In genomic region chr5:24407486-24407885, GRCh38 we compare ENCODE assay signal across 28 cellular contexts.
A peak's percentile ranks its signal among the peaks of the same experiment; 100 is the strongest.
DNase-seq lines count a peak whose midpoint lies in the region; FAIRE-seq and TF ChIP-seq lines count a peak whose summit lies in the region.
"Had no signal": no experiment of that assay in that cellular context is flagged by ENCODE, and none has a peak within 500 bp of the region (broad histone marks: within the 10 kb centered on the region; RNA-seq: fewer than 3 reads in every experiment).

No MANE protein-coding gene starts in this region.

- DNase-seq in D721Med (ENCODE audit: insufficient read length, low spot score) = no peak
- DNase-seq in NCI-H1092 treated with DMSO at 0.1 percent for 48 hours (lab: John Stamatoyannopoulos, UW) = peak; percentile 32
- peak; percentile 81 for DNase-seq in NCI-H524 treated with DMSO at 0.1 percent for 48 hours (lab: John Stamatoyannopoulos, UW)
- peak; percentile 86 for DNase-seq in cerebellar cortex (ENCODE audit: low spot score)
- no peak for DNase-seq in stimulated activated naive CD4-positive, alpha-beta T cell (lab: John Stamatoyannopoulos, UW)
- DNase-seq in COR-L47 (lab: John Stamatoyannopoulos, UW) = no peak
- no peak for DNase-seq in activated CD8-positive, alpha-beta memory T cell treated with anti-CD3 and anti-CD28 coated beads for 24 hours
- DNase-seq in NCI-H510A (lab: John Stamatoyannopoulos, UW) = no peak
- DNase-seq: AML-193; Caco-2; CD4-positive, alpha-beta memory T cell; DMS79 treated with DMSO at 0.1 percent for 48 hours; GOT3; HFFc6; KBM-7; MG63; NCI-H1436; NCI-H1930; NCI-H2107; NCI-H510A treated with DMSO at 0.1 percent for 48 hours; NCI-H774; PC-3; SK-N-SH; SW 1271; T-helper 9 cell had no signal

- peak; percentile 94 for FAIRE-seq in D721Med (lab: Jason Lieb, UNC)
- FAIRE-seq: A549, GM12892, HTR-8/SVneo had no signal

- TF ChIP-seq CTCF in D721Med (IDR thresholded peaks at IDR 0.05; ENCODE audit: insufficient read depth, missing control alignments) = no peak

Comparison
In these comparisons a context has a peak if more than half of its experiments do, and no peak if none do; other contexts are left out.
1. DNase-seq: peak in NCI-H1092 treated with DMSO at 0.1 percent for 48 hours (single experiment), NCI-H524 treated with DMSO at 0.1 percent for 48 hours (single experiment) and cerebellar cortex (single experiment); none in D721Med (single experiment), stimulated activated naive CD4-positive, alpha-beta T cell (0 of 6), COR-L47 (single experiment), activated CD8-positive, alpha-beta memory T cell treated with anti-CD3 and anti-CD28 coated beads for 24 hours (single experiment) and NCI-H510A (single experiment).